ENCODE assay signal across 2 cellular contexts in the genomic region with DNA sequence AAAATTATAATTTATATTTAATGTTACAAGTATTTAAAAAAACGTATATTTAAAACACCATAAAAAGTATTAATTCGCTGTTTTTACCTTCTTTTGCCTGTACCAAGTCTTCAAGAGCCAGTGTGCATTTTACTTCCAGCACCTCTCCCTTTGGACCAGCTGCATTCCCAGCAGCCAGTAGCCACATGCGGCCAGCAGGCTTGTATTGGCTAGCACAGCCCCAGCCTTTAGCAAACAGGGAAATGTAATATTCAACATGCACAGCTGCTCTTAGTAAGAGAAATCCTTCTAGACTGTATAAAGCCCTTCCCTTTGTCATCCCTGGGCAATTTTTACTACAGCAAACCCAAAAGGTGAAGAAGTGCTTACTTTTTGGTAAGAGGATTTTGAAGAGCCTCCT.
TF ChIP-seq lines count a peak whose summit lies in the region.

No MANE protein-coding gene starts in this region.

TF ChIP-seq in liver, 16 proteins besides CTCF, POLR2A, EP300 and RAD21:
- TF ChIP-seq NR2F2 (IDR thresholded peaks at IDR 0.05) (no peak), JUND (IDR thresholded peaks at IDR 0.05) (no peak), HNF4G (IDR thresholded peaks at IDR 0.05) (no peak), EGR1 (IDR thresholded peaks at IDR 0.05; ENCODE audit: low read depth in 2 of 2) (no peak), RXRA (IDR thresholded peaks at IDR 0.05) (no peak), YY1 (IDR thresholded peaks at IDR 0.05) (no peak)
- TF ChIP-seq, protein P1, sequence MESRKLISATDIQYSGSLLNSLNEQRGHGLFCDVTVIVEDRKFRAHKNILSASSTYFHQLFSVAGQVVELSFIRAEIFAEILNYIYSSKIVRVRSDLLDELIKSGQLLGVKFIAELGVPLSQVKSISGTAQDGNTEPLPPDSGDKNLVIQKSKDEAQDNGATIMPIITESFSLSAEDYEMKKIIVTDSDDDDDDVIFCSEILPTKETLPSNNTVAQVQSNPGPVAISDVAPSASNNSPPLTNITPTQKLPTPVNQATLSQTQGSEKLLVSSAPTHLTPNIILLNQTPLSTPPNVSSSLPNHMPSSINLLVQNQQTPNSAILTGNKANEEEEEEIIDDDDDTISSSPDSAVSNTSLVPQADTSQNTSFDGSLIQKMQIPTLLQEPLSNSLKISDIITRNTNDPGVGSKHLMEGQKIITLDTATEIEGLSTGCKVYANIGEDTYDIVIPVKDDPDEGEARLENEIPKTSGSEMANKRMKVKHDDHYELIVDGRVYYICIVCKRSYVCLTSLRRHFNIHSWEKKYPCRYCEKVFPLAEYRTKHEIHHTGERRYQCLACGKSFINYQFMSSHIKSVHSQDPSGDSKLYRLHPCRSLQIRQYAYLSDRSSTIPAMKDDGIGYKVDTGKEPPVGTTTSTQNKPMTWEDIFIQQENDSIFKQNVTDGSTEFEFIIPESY (IDR thresholded peaks at IDR 0.05): no peak
- TF ChIP-seq, protein P2, sequence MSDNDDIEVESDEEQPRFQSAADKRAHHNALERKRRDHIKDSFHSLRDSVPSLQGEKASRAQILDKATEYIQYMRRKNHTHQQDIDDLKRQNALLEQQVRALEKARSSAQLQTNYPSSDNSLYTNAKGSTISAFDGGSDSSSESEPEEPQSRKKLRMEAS (IDR thresholded peaks at IDR 0.05): peak; percentile 37
- TF ChIP-seq, protein P3, sequence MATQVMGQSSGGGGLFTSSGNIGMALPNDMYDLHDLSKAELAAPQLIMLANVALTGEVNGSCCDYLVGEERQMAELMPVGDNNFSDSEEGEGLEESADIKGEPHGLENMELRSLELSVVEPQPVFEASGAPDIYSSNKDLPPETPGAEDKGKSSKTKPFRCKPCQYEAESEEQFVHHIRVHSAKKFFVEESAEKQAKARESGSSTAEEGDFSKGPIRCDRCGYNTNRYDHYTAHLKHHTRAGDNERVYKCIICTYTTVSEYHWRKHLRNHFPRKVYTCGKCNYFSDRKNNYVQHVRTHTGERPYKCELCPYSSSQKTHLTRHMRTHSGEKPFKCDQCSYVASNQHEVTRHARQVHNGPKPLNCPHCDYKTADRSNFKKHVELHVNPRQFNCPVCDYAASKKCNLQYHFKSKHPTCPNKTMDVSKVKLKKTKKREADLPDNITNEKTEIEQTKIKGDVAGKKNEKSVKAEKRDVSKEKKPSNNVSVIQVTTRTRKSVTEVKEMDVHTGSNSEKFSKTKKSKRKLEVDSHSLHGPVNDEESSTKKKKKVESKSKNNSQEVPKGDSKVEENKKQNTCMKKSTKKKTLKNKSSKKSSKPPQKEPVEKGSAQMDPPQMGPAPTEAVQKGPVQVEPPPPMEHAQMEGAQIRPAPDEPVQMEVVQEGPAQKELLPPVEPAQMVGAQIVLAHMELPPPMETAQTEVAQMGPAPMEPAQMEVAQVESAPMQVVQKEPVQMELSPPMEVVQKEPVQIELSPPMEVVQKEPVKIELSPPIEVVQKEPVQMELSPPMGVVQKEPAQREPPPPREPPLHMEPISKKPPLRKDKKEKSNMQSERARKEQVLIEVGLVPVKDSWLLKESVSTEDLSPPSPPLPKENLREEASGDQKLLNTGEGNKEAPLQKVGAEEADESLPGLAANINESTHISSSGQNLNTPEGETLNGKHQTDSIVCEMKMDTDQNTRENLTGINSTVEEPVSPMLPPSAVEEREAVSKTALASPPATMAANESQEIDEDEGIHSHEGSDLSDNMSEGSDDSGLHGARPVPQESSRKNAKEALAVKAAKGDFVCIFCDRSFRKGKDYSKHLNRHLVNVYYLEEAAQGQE (IDR thresholded peaks at IDR 0.05): peak; percentile 97

TF ChIP-seq in HepG2, 621 proteins besides CTCF, POLR2A, EP300 and RAD21:
- TF ChIP-seq HNRNPK (IDR thresholded peaks at IDR 0.05; ENCODE audit: low read depth, low read length, poor library complexity, severe bottlenecking) (no peak), IKZF4 (CRISPR knock-in tag; IDR thresholded peaks at IDR 0.05; ENCODE audit: borderline replicate concordance, low read depth, not compliant biosample characterization) (no peak), CHD4 (IDR thresholded peaks at IDR 0.05; ENCODE audit: borderline replicate concordance, low read length) (no peak), WIZ (CRISPR knock-in tag; IDR thresholded peaks at IDR 0.05) (no peak)
